In the genomic region with DNA sequence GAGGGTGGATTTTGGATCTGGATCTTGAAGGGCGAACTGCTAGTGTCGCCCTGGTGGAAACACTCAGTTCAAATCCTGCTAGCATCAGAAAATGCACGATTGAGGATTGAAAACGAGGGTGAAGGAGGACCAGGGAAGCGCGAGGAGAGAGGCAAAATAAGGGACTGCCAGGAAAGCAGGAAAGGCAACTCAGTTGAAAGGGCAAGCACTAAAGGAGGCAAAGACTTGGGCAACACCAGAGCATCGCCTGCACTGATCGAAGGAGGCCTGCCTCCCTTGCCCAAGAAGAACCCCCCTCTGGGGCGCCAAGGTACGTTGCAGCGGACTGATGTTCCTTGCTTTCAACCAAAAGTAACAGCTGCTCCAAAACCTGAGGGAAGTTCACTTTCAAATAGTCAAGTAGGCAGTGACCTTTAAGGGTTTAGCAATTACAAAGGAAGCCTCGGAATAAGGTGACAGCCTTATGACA, we compare ENCODE assay signal across 1 cellular context.
TF ChIP-seq lines count a peak whose summit lies in the region.

No MANE protein-coding gene starts in this region.

TF ChIP-seq in HEK293, 187 proteins besides CTCF, POLR2A, EP300 and RAD21 (continued from another document):
- TF ChIP-seq, protein P1, sequence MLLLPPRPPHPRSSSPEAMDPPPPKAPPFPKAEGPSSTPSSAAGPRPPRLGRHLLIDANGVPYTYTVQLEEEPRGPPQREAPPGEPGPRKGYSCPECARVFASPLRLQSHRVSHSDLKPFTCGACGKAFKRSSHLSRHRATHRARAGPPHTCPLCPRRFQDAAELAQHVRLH (tag by site-specific recombination; IDR thresholded peaks at IDR 0.05) = no peak
- TF ChIP-seq PRDM1 (tag by site-specific recombination; IDR thresholded peaks at IDR 0.05) = peak; percentile 88
TF ChIP-seq in HEK293: peak in this region for 5.
